1 cellular context compared by ENCODE assay signal in genomic region chr17:43380307-43380706, GRCh38.
TF ChIP-seq lines count a peak whose summit lies in the region.

No MANE protein-coding gene starts in this region.

TF ChIP-seq in HepG2, 621 proteins besides CTCF, POLR2A, EP300 and RAD21 (continued from another document):
- TF ChIP-seq SETDB1 (CRISPR knock-in tag; IDR thresholded peaks at IDR 0.05; ENCODE audit: borderline replicate concordance) (peak; percentile 93), ZBTB33 (CRISPR knock-in tag; IDR thresholded peaks at IDR 0.05) (no peak), ZNF562 (CRISPR knock-in tag; IDR thresholded peaks at IDR 0.05; ENCODE audit: borderline replicate concordance) (peak; percentile 99), THRA (CRISPR knock-in tag; IDR thresholded peaks at IDR 0.05; ENCODE audit: borderline replicate concordance) (no peak), ZNF781 (CRISPR knock-in tag; IDR thresholded peaks at IDR 0.05; ENCODE audit: borderline replicate concordance, not compliant biosample characterization) (no peak)
